Comparison of ENCODE assay signal across 8 cellular contexts in the genomic region with DNA sequence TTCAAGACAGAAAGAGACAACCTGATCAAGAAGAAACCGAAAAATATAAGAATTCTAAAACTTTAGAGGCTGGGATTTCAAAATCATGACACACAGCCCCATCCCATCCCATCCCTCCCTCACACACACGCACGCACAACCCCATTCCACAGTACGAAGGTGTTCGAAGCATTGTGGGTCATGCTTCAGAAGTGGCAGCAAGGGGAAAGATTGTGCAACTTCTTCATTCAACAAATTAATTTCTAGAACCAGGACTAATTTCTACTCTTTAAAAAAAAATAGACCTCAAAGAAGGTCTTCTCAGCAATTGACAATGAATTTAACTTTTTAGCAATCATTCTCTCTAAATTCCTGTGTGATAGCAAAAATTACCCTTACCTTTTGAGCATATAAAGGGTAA. TPM values are rescaled to one million over a fixed set of nuclear protein-coding genes. Genes with fewer than 3 reads are reported as not detected.
DNase-seq lines count a peak whose midpoint lies in the region; ATAC-seq, FAIRE-seq and TF ChIP-seq lines count a peak whose summit lies in the region.

No MANE protein-coding gene starts in this region.

- no peaks in the 10 kb centered on the region for H3K36me3 ChIP-seq in lower lobe of right lung
- H3K36me3 ChIP-seq in tibial artery: no peaks in the 10 kb centered on the region

- peaks cover 6% of the 10 kb centered on the region for H3K36me3 Mint-ChIP-seq in activated naive CD4-positive, alpha-beta T cell treated with anti-CD3 and anti-CD28 coated beads, Interleukin-2, amount 10 ng/mL, durations not matched to agents 7 days and 5 days
- H3K36me3 Mint-ChIP-seq in activated naive CD8-positive, alpha-beta T cell treated with anti-CD3 and anti-CD28 coated beads, Interleukin-2, amount 50 U/mL, for 24 hours (ENCODE audit: low read depth): peaks cover 5% of the 10 kb centered on the region

- peaks cover 38% of the 10 kb centered on the region for H3K4me1 Mint-ChIP-seq in activated naive CD4-positive, alpha-beta T cell treated with anti-CD3 and anti-CD28 coated beads, Interleukin-2, amount 10 ng/mL, durations not matched to agents 7 days and 5 days
- H3K4me1 Mint-ChIP-seq in activated naive CD8-positive, alpha-beta T cell treated with anti-CD3 and anti-CD28 coated beads, Interleukin-2, amount 50 U/mL, for 24 hours: peaks cover 35% of the 10 kb centered on the region

- peaks cover 5% of the 10 kb centered on the region for H3K27me3 Mint-ChIP-seq in activated naive CD4-positive, alpha-beta T cell treated with anti-CD3 and anti-CD28 coated beads, Interleukin-2, amount 10 ng/mL, durations not matched to agents 7 days and 5 days
- peaks cover 2% of the 10 kb centered on the region for H3K27me3 Mint-ChIP-seq in activated naive CD8-positive, alpha-beta T cell treated with anti-CD3 and anti-CD28 coated beads, Interleukin-2, amount 50 U/mL, for 24 hours

- no peaks in the 10 kb centered on the region for H3K9me3 ChIP-seq in lower lobe of right lung
- no peaks in the 10 kb centered on the region for H3K9me3 ChIP-seq in tibial artery

- intact Hi-C loops in lower lobe of right lung (cut with DNase I) (loop anchor here (10.0 kb wide), 1 partner anchor 70 kb away; no protein-coding TSS in a partner anchor), tibial artery (cut with DNase I; ENCODE audit: low total_unique reads) (no loop called here)

- TF ChIP-seq CTCF in lower lobe of right lung (IDR thresholded peaks at IDR 0.05) (no peak), tibial artery (IDR thresholded peaks at IDR 0.05) (no peak)

- peak overlapping the region; percentile 85 for H3K27ac Mint-ChIP-seq in activated naive CD4-positive, alpha-beta T cell treated with anti-CD3 and anti-CD28 coated beads, Interleukin-2, amount 10 ng/mL, durations not matched to agents 7 days and 5 days
- H3K27ac Mint-ChIP-seq in activated naive CD8-positive, alpha-beta T cell treated with anti-CD3 and anti-CD28 coated beads, Interleukin-2, amount 50 U/mL, for 24 hours: peak overlapping the region; percentile 92

- ATAC-seq in activated naive CD8-positive, alpha-beta T cell treated with anti-CD3 and anti-CD28 coated beads, Interleukin-2, amount 50 U/mL, for 24 hours: no peak
- ATAC-seq in lower lobe of right lung: no peak
- no peak for ATAC-seq in GM21515 (IDR thresholded peaks at IDR 0.05; ENCODE audit: unreplicated experiment)
- ATAC-seq in HG03159 (IDR thresholded peaks at IDR 0.05; ENCODE audit: unreplicated experiment): no peak

- no peaks in the 10 kb centered on the region for H3K9me3 Mint-ChIP-seq in activated naive CD4-positive, alpha-beta T cell treated with anti-CD3 and anti-CD28 coated beads, Interleukin-2, amount 10 ng/mL, durations not matched to agents 7 days and 5 days
- no peaks in the 10 kb centered on the region for H3K9me3 Mint-ChIP-seq in activated naive CD8-positive, alpha-beta T cell treated with anti-CD3 and anti-CD28 coated beads, Interleukin-2, amount 50 U/mL, for 24 hours

- H3K4me1 ChIP-seq in lower lobe of right lung: peaks cover 38% of the 10 kb centered on the region
- peaks cover 0 to 44% (median 23%) of the 10 kb centered on the region in 4 donors for H3K4me1 ChIP-seq in tibial artery

- no peak for FAIRE-seq in RCC 7860 (lab: Jason Lieb, UNC)

- H3K4me3 ChIP-seq in lower lobe of right lung (peak overlapping the region; percentile 80), tibial artery (peak overlapping the region; percentile 78 to 90)

- CTCF ChIA-PET in activated naive CD4-positive, alpha-beta T cell treated with anti-CD3 and anti-CD28 coated beads, Interleukin-2, amount 10 ng/mL, durations not matched to agents 7 days and 5 days (lab: Charles Lee): interaction anchor here (2.1 to 6.5 kb wide), 3 partner anchors 89 to 159 kb away, joined by 5 to 95 read pairs (median 7); a partner anchor contains a TSS

- peak overlapping the region; percentile 86 for H3K4me3 Mint-ChIP-seq in activated naive CD4-positive, alpha-beta T cell treated with anti-CD3 and anti-CD28 coated beads, Interleukin-2, amount 10 ng/mL, durations not matched to agents 7 days and 5 days
- H3K4me3 Mint-ChIP-seq in activated naive CD8-positive, alpha-beta T cell treated with anti-CD3 and anti-CD28 coated beads, Interleukin-2, amount 50 U/mL, for 24 hours: peak overlapping the region; percentile 84

- H3K27ac ChIP-seq in lower lobe of right lung (peak overlapping the region; percentile 92), tibial artery (peak overlapping the region; percentile 93)

- no peak for DNase-seq in activated naive CD4-positive, alpha-beta T cell treated with anti-CD3 and anti-CD28 coated beads, Interleukin-2, amount 10 ng/mL, durations not matched to agents 7 days and 5 days
- no peak for DNase-seq in activated naive CD4-positive, alpha-beta T cell treated with Interleukin-2 at 50 U/mL for 16 hours
- DNase-seq in activated naive CD8-positive, alpha-beta T cell treated with anti-CD3 and anti-CD28 coated beads, Interleukin-2, amount 50 U/mL, for 24 hours: no peak
- DNase-seq in lower lobe of right lung (no peak), tibial artery (no peak), RCC 7860 (ENCODE audit: low spot score) (no peak)

- H3K27me3 ChIP-seq in lower lobe of right lung (ENCODE audit: low read depth): no peaks in the 10 kb centered on the region
- no peaks in the 10 kb centered on the region for H3K27me3 ChIP-seq in tibial artery

RNA-seq across cellular contexts. Expression of a gene that starts 0.9 kb away (rescaled TPM):
- total RNA-seq in lower lobe of right lung: 8.5 TPM

RNA-seq across cellular contexts. Expression of a gene that starts 1.0 kb away (rescaled TPM):
- total RNA-seq in lower lobe of right lung: 41.4 TPM

RNA-seq across cellular contexts. Expression of a gene that starts 51.9 kb away (rescaled TPM):
- 46.3 TPM for total RNA-seq in lower lobe of right lung
